ENCODE assay signal across 8 cellular contexts in the genomic region with DNA sequence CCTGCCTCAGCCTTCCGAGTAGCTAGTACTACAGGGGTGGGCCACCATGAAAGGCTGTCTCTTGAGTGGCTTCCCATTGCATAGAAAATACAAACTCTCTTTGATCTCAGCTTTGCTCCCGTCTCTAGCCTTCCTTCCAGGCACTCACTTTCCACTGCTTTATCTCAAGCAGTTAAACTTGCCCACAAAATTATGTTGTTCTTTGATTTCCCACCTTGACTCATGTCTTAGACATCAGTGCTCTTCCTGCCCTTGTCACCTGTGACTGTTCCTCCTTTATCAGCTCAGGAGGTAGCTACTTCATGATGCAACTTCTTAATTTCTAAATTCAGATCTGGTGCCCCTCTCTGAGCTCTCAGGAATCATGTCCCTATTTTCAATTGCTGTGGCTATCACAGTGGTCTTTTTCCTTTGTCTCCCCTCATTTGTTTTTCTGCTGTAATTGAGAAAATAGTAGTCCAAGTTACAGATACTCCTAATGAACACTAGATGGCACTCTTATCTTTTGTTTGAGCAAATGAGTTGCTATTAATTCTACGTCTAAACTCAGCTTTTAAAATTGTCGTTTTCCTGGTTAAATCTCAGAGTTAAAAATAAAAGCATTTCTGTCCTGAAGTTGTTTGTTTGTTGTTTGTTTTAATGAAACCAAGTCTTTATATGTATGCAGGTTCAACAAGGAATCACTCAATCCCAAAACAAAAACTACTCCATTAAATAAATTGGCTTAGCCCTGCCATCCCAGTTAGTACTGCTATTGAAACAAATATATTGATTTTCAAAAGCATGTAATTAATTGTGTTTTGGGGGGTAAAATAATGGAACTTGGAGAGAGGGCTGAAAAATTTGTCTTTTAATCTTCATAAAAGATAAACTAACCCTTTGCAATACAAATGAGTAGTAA. TPM values are rescaled to one million over a fixed set of nuclear protein-coding genes. Genes with fewer than 3 reads are reported as not detected.
A peak's percentile ranks its signal among the peaks of the same experiment; 100 is the strongest.
DNase-seq lines count a peak whose midpoint lies in the region; ATAC-seq, FAIRE-seq and TF ChIP-seq lines count a peak whose summit lies in the region.

No MANE protein-coding gene starts in this region.

- H3K4me2 ChIP-seq in K562 (ENCODE audit: insufficient read depth, low read length): no peak overlapping the region

- H3K4me1 Mint-ChIP-seq in stimulated activated naive CD8-positive, alpha-beta T cell treated with anti-CD3 and anti-CD28 coated beads, Interleukin-15, amount 100 ng/mL, for 72 hours: no peaks in the 10 kb centered on the region

- no peak for TF ChIP-seq POLR2A in K562 (conservative IDR thresholded peaks at IDR 0.05)

- H3K27me3 Mint-ChIP-seq in stimulated activated naive CD8-positive, alpha-beta T cell treated with anti-CD3 and anti-CD28 coated beads, Interleukin-15, amount 100 ng/mL, for 72 hours: peaks cover 36% of the 10 kb centered on the region

- 0 out of 3 replicates have a peak, but pooled peaks have one; percentile 61 for ATAC-seq in K562
- ATAC-seq in left lung: peak; percentile 77
- ATAC-seq in stimulated activated naive CD8-positive, alpha-beta T cell treated with anti-CD3 and anti-CD28 coated beads, Interleukin-15, amount 100 ng/mL, for 72 hours: no peak

- H3K27me3 ChIP-seq in K562 (ENCODE audit: control insufficient read depth in 2 of 2, insufficient read depth in 2 of 2, low read length in 2 of 2): no peaks in the 10 kb centered on the region
- peaks cover 0 to 18% of the 10 kb centered on the region in 2 donors for H3K27me3 ChIP-seq in left lung

- BruUV-seq in K562 (replicated peaks; lab: Mats Ljungman, UMichigan): no TSS peak

- H3K4me3 ChIP-seq in K562 (no peak overlapping the region), left lung (no peak overlapping the region)

- TF ChIP-seq RAD21 in K562 (CRISPR knock-in tag; conservative IDR thresholded peaks at IDR 0.05 in 1 of 2, IDR thresholded peaks at IDR 0.05 in 1 of 2): peak; percentile 63 to 81

- H4K20me1 ChIP-seq in K562 (replicated peaks; ENCODE audit: control insufficient read depth, insufficient read depth, low read length): no peaks in the 10 kb centered on the region

- H3K4me1 ChIP-seq in K562 (replicated peaks in 1 of 2; ENCODE audit: control insufficient read depth in 2 of 2, insufficient read depth in 2 of 2, low read length in 2 of 2) (no peaks in the 10 kb centered on the region), left lung (no peaks in the 10 kb centered on the region)

- no peaks in the 10 kb centered on the region for H3K9me1 ChIP-seq in K562 (ENCODE audit: control insufficient read depth, insufficient read depth, low read length)

- no peak for DNase-seq in GM19239 (ENCODE audit: insufficient read length, low spot score)
- peak; percentile 35 for DNase-seq in NCI-H2227 (lab: John Stamatoyannopoulos, UW; ENCODE audit: unreplicated experiment)
- peak; percentile 14 to 40 (median 18) for DNase-seq in K562 (ENCODE audit: extremely low read depth in 1 of 4, low spot score in 3 of 4)
- no peak for DNase-seq in left lung
- no peak for DNase-seq in activated CD8-positive, alpha-beta memory T cell treated with anti-CD3 and anti-CD28 coated beads for 24 hours
- no peak for DNase-seq in stimulated activated naive CD8-positive, alpha-beta T cell treated with anti-CD3 and anti-CD28 coated beads, Interleukin-15, amount 100 ng/mL, for 72 hours
- DNase-seq in stimulated activated CD4-positive, alpha-beta T cell treated with anti-CD3 and anti-CD28 coated beads, Interleukin-4, amount 100 ng/mL, for 1 hour: no peak

- no peaks in the 10 kb centered on the region for H3K36me3 ChIP-seq in K562 (ENCODE audit: control insufficient read depth, insufficient read depth, low read length)
- H3K36me3 ChIP-seq in left lung: no peaks in the 10 kb centered on the region

- no peak overlapping the region for H3K9ac ChIP-seq in K562 (ENCODE audit: insufficient read depth in 1 of 2, low read depth in 2 of 2, low read length in 2 of 2)

- H3K9me3 ChIP-seq in K562 (replicated peaks; ENCODE audit: control insufficient read depth, insufficient read depth, low read depth, low read length) (no peaks in the 10 kb centered on the region), left lung (no peaks in the 10 kb centered on the region)

- peak overlapping the region in 1 of 2 donors; percentile 10 for H3K27ac Mint-ChIP-seq in stimulated activated naive CD8-positive, alpha-beta T cell treated with anti-CD3 and anti-CD28 coated beads, Interleukin-15, amount 100 ng/mL, for 72 hours

- H3K79me2 ChIP-seq in K562 (ENCODE audit: control insufficient read depth, insufficient read depth, low read length): no peaks in the 10 kb centered on the region

- CTCF ChIA-PET in K562 (lab: Yijun Ruan, JAX; ENCODE audit: low intra/inter-chr PET ratio): interaction anchor here (0.7 to 1.7 kb wide), 4 partner anchors 227 to 762 kb away, joined by 3 to 10 read pairs (median 4); no protein-coding TSS in a partner anchor

- WGBS in K562 (ENCODE audit: insufficient coverage, low coverage, missing lambda C conversion rate): 0% methylated on average over 4 of the region's 4 CpGs

- H3K9me3 Mint-ChIP-seq in stimulated activated naive CD8-positive, alpha-beta T cell treated with anti-CD3 and anti-CD28 coated beads, Interleukin-15, amount 100 ng/mL, for 72 hours: no peaks in the 10 kb centered on the region

- POLR2A ChIA-PET in K562 (lab: Yijun Ruan, JAX): no interaction called here

- FAIRE-seq in GM19239 (lab: Jason Lieb, UNC) (peak; percentile 67), K562 (lab: Jason Lieb, UNC) (peak; percentile 59)

- H2AFZ ChIP-seq in K562 (ENCODE audit: low read depth, low read length): no peak overlapping the region

- H3K27ac ChIP-seq in C4-2B (no peak overlapping the region), K562 (ENCODE audit: extremely low read depth, low read depth, low read length) (no peak overlapping the region), left lung (no peak overlapping the region)

- TF ChIP-seq EP300 in K562 (IDR thresholded peaks at IDR 0.05; ENCODE audit: low read length): no peak

- TF ChIP-seq CTCF in C4-2B (conservative IDR thresholded peaks at IDR 0.05) (peak; percentile 87), K562 (IDR thresholded peaks at IDR 0.05 in 2 of 3, conservative IDR thresholded peaks at IDR 0.05 in 1 of 3; ENCODE audit: insufficient read depth in 2 of 3, low read depth in 1 of 3, low read length in 3 of 3) (peak; percentile 34 to 81 (median 47); a peak in 4 of 6 replicates), left lung (IDR thresholded peaks at IDR 0.05) (peak; percentile 58 to 76)

- no peak overlapping the region for H3K4me3 Mint-ChIP-seq in stimulated activated naive CD8-positive, alpha-beta T cell treated with anti-CD3 and anti-CD28 coated beads, Interleukin-15, amount 100 ng/mL, for 72 hours

- intact Hi-C loops in K562 (cut with micrococcal nuclease) (loop anchor here (1.0 to 5.0 kb wide), 2 partner anchors 249 to 762 kb away; no protein-coding TSS in a partner anchor), left lung (cut with DNase I) (loop anchor here (10.0 kb wide), 1 partner anchor 250 kb away; no protein-coding TSS in a partner anchor)

- in situ Hi-C loops in K562 (cut with MboI): no loop called here

TF ChIP-seq in K562, 482 proteins besides CTCF, POLR2A, EP300 and RAD21:
- TF ChIP-seq SMC3 (conservative IDR thresholded peaks at IDR 0.05; ENCODE audit: insufficient read depth, low read depth, low read length) (peak; percentile 21; the same call in 1 of the 2 replicates), RHOXF2B (CRISPR knock-in tag; conservative IDR thresholded peaks at IDR 0.05) (no peak)
- TF ChIP-seq, protein P1, sequence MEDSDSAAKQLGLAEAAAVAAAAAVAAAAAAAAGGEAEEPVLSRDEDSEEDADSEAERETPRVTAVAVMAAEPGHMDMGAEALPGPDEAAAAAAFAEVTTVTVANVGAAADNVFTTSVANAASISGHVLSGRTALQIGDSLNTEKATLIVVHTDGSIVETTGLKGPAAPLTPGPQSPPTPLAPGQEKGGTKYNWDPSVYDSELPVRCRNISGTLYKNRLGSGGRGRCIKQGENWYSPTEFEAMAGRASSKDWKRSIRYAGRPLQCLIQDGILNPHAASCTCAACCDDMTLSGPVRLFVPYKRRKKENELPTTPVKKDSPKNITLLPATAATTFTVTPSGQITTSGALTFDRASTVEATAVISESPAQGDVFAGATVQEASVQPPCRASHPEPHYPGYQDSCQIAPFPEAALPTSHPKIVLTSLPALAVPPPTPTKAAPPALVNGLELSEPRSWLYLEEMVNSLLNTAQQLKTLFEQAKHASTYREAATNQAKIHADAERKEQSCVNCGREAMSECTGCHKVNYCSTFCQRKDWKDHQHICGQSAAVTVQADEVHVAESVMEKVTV (CRISPR knock-in tag; IDR thresholded peaks at IDR 0.05): peak; percentile 61

RNA-seq across cellular contexts. Expression of a gene that starts 46.9 kb away (rescaled TPM):
- total RNA-seq in K562 (2011; cell fraction: chromatin; rRNA removed; ENCODE audit: low replicate concordance): not detected in 2 replicates
- total RNA-seq in K562 (2011; cell fraction: nucleolus; rRNA removed): not detected in 2 replicates
- total RNA-seq in K562 (2011; cell fraction: nucleoplasm; rRNA removed): not detected in 2 replicates
- total RNA-seq in K562 (2014; rRNA removed): not detected in 2 replicates
- not detected in 2 replicates for total RNA-seq in K562 (2014; rRNA removed; fragmentation: Illumina TruSeq; extraction: Trizol)
- total RNA-seq in K562 (2015; rRNA removed; fragmentation: Illumina TruSeq; extraction: Trizol): not detected in 2 replicates
- 0.11 TPM in 1 of 2 replicates, not detected in the other for total RNA-seq in K562 (2021)
- polyA plus RNA-seq in K562 (2011; rRNA removed): not detected in 2 replicates
- not detected in 2 replicates for polyA plus RNA-seq in K562 (2011; cell fraction: cytosol; rRNA removed)
- not detected in 2 replicates for polyA plus RNA-seq in K562 (2011; cell fraction: nucleus; rRNA removed)
- 0.01 and 0.03 TPM in 2 replicates for polyA plus RNA-seq in K562 (2012)
- not detected in 2 replicates for polyA plus RNA-seq in K562 (2014; fragmentation: Illumina TruSeq; extraction: Trizol)
- under 1 TPM in 1 of 2 experiments, not detected in 1; 0.03 TPM for polyA plus RNA-seq in K562 (2014; fragmentation: Nextera tagmentation; extraction: Ambion mirVana)
- not detected in 2 replicates for polyA plus RNA-seq in K562 (2014; rRNA removed)
- polyA minus RNA-seq in K562 (2011; rRNA and poly(A)+ RNA removed): not detected in 2 replicates
- polyA minus RNA-seq in K562 (2011; cell fraction: cytosol; rRNA and poly(A)+ RNA removed): not detected in 2 replicates
- not detected in 2 replicates for polyA minus RNA-seq in K562 (2011; cell fraction: nucleus; rRNA and poly(A)+ RNA removed)
- total RNA-seq in left lung: under 1 TPM; 0.55 to 0.67 TPM

Comparison
In these comparisons a context has a peak if more than half of its experiments do, and no peak if none do; other contexts are left out.
1. DNase-seq: peak in NCI-H2227 (single experiment) and K562 (4 of 4); none in GM19239 (single experiment), left lung (0 of 2), activated CD8-positive, alpha-beta memory T cell treated with anti-CD3 and anti-CD28 coated beads for 24 hours (single experiment), stimulated activated naive CD8-positive, alpha-beta T cell treated with anti-CD3 and anti-CD28 coated beads, Interleukin-15, amount 100 ng/mL, for 72 hours (0 of 2) and stimulated activated CD4-positive, alpha-beta T cell treated with anti-CD3 and anti-CD28 coated beads, Interleukin-4, amount 100 ng/mL, for 1 hour (single experiment).
2. Peak in every context shown above with its lines, with median percentiles within 50 percentile points of each other: CTCF ChIP-seq.